Comparison of ENCODE assay signal across 8 cellular contexts in genomic region chr3:143119974-143120715, GRCh38. TPM values are rescaled to one million over a fixed set of nuclear protein-coding genes. Genes with fewer than 3 reads are reported as not detected.
DNase-seq lines count a peak whose midpoint lies in the region; ATAC-seq and TF ChIP-seq lines count a peak whose summit lies in the region.

No MANE protein-coding gene starts in this region.

- peaks cover 11% of the 10 kb centered on the region for H3K4me1 ChIP-seq in mammary epithelial cell (ENCODE audit: insufficient read depth, low read length)

- 0% methylated on average over 6 of the region's 85 CpGs for WGBS in mammary epithelial cell (ENCODE audit: low coverage, missing lambda C conversion rate)

- dilution Hi-C loops in mammary epithelial cell (cut with HindIII; ENCODE audit: low sequenced_read_pairs), result no loop called here

- H2AFZ ChIP-seq in mammary epithelial cell (ENCODE audit: low read depth, low read length), result peak overlapping the region; percentile 99

- no peak overlapping the region for H3K27ac ChIP-seq in mammary epithelial cell (ENCODE audit: insufficient read depth, low read depth, low read length)

- in situ Hi-C loops in mammary epithelial cell (cut with MboI; ENCODE audit: low sequenced_read_pairs in 2 of 2), result no loop called here

- ATAC-seq in HG03108 (IDR thresholded peaks at IDR 0.05; ENCODE audit: unreplicated experiment), result peak; percentile 2

- TF ChIP-seq CTCF in mammary epithelial cell (conservative IDR thresholded peaks at IDR 0.05 in 1 of 2, IDR thresholded peaks at IDR 0.05 in 1 of 2; ENCODE audit: extremely low read depth in 1 of 2, insufficient read depth in 1 of 2, low read depth in 1 of 2, low read length in 2 of 2) (no peak), kidney epithelial cell (IDR thresholded peaks at IDR 0.05; ENCODE audit: insufficient read depth, low read length, poor library complexity, severe bottlenecking) (no peak)

- intact Hi-C loops in mammary epithelial cell (cut with micrococcal nuclease), result loop anchor here (1.0 to 5.0 kb wide), 2 partner anchors 49 to 207 kb away; no protein-coding TSS in a partner anchor

- peak; percentile 4 to 30 (median 9) for DNase-seq in activated CD8-positive, alpha-beta memory T cell treated with anti-CD3 and anti-CD28 coated beads for 48 hours (ENCODE audit: low read depth in 2 of 3, low spot score in 2 of 3)
- DNase-seq in activated CD8-positive, alpha-beta memory T cell treated with anti-CD3 and anti-CD28 coated beads for 24 hours, result no peak
- DNase-seq in T-helper 1 cell (peak in 3 of 5 donors; percentile 15 to 52 (median 17)), mammary epithelial cell (peak; percentile 46), kidney epithelial cell (ENCODE audit: low read depth) (no peak), NCI-H2171 (lab: John Stamatoyannopoulos, UW) (no peak)
- peak; percentile 36 for DNase-seq in stimulated activated CD4-positive, alpha-beta T cell treated with anti-CD3 and anti-CD28 coated beads, Interleukin-4, amount 100 ng/mL, for 1 hour

- H3K79me2 ChIP-seq in mammary epithelial cell (ENCODE audit: insufficient read depth, low read length), result no peaks in the 10 kb centered on the region

- peak overlapping the region; percentile 58 to 81 (median 78) for H3K4me3 ChIP-seq in mammary epithelial cell (replicated peaks in 1 of 3; ENCODE audit: insufficient read depth in 1 of 3, low read depth in 2 of 3, low read length in 3 of 3)
- peak overlapping the region; percentile 90 for H3K4me3 ChIP-seq in kidney epithelial cell (ENCODE audit: low read depth, low read length)

- H3K4me2 ChIP-seq in mammary epithelial cell (ENCODE audit: insufficient read depth, low read depth, low read length), result peak overlapping the region; percentile 96

- BruUV-seq in mammary epithelial cell (replicated peaks; lab: Mats Ljungman, UMichigan), result TSS peak; percentile 35

- H4K20me1 ChIP-seq in mammary epithelial cell (ENCODE audit: insufficient read depth, low read length), result no peaks in the 10 kb centered on the region

- no peaks in the 10 kb centered on the region for H3K9me3 ChIP-seq in mammary epithelial cell (replicated peaks; ENCODE audit: insufficient read depth, low read length)

- H3K27me3 ChIP-seq in mammary epithelial cell (ENCODE audit: insufficient read depth, low read length), result no peaks in the 10 kb centered on the region
- H3K27me3 ChIP-seq in kidney epithelial cell (ENCODE audit: control insufficient read depth, insufficient read depth, low read length), result no peaks in the 10 kb centered on the region

- H3K9ac ChIP-seq in mammary epithelial cell (ENCODE audit: insufficient read depth, low read length), result no peak overlapping the region

- CTCF ChIA-PET in mammary epithelial cell (lab: Charles Lee; ENCODE audit: low non-redundant PET), result no interaction called here

- H3K36me3 ChIP-seq in mammary epithelial cell (ENCODE audit: insufficient read depth, low read length) (no peaks in the 10 kb centered on the region), kidney epithelial cell (ENCODE audit: control insufficient read depth, insufficient read depth, low read length) (peaks cover 2% of the 10 kb centered on the region)

RNA-seq across cellular contexts. Expression of gene CHST2, which starts 0.6 kb away (rescaled TPM):
- total RNA-seq in mammary epithelial cell (10 to 100 TPM; 12.4 to 17.0 TPM), kidney epithelial cell (14.5 and 16.2 TPM in 2 replicates)
- polyA plus RNA-seq in mammary epithelial cell, result 2.9 TPM
- polyA minus RNA-seq in mammary epithelial cell, result 0.26 TPM

Comparison
In these comparisons a context has a peak if more than half of its experiments do, and no peak if none do; other contexts are left out.
1. DNase-seq: peak in activated CD8-positive, alpha-beta memory T cell treated with anti-CD3 and anti-CD28 coated beads for 48 hours (3 of 3), T-helper 1 cell (3 of 5), mammary epithelial cell (single experiment) and stimulated activated CD4-positive, alpha-beta T cell treated with anti-CD3 and anti-CD28 coated beads, Interleukin-4, amount 100 ng/mL, for 1 hour (single experiment); none in activated CD8-positive, alpha-beta memory T cell treated with anti-CD3 and anti-CD28 coated beads for 24 hours (single experiment), kidney epithelial cell (single experiment) and NCI-H2171 (single experiment).